Comparison of ENCODE assay signal across 8 cellular contexts in the genomic region with DNA sequence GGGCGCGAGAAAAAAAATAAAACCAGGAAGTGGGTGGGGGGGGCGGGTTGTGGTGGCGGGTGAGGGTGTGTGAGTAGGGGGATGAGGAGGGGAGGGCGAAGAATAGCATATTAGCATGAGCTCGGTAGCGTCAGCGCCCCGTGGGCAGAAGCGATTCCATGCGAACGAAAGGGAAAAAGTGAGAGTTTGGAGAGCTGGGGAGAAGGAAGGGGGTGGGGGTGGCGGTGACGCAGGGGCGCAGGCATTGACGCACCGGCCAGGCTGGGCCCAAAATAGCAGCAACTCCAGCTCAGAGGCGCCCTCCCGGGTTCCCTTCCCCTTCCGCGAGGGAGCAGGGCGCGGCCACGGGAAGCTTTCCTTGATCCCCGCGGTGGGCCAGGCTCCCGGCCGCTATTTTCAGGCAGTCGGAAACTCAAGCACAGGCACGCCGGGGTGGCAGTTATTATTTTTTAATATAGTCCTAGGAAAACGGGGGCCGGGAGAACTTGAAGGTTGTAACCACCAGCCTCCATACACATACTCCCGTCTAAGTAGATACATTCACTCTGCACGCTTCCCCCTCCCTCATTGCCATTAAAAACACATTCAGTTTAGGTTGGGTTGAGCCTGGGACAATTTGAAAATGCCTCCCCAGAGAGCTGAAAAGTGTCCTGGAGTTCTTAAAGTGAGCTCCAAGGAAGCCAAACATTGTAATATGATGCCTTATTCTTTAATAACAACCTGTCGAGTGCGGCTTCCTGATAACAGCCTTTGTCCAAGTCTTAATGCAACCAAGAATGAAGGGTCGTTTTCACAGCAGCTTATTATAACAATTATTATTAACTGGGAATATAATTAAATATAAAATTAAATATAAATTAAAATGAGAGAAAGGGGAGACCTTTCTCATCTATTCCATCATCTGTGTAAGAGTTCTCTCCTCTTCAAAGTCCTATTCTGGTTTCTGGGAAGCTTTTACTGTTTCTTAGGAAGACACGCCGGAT. TPM values are rescaled to one million over a fixed set of nuclear protein-coding genes. Genes with fewer than 3 reads are reported as not detected.
A peak's percentile ranks its signal among the peaks of the same experiment; 100 is the strongest.
DNase-seq lines count a peak whose midpoint lies in the region; ATAC-seq and TF ChIP-seq lines count a peak whose summit lies in the region.

No MANE protein-coding gene starts in this region.

- no peaks in the 10 kb centered on the region for H3K36me3 Mint-ChIP-seq in chondrocyte (ENCODE audit: low read depth)

- peak overlapping the region; percentile 98 for H3K27ac Mint-ChIP-seq in chondrocyte (ENCODE audit: unreplicated experiment)

- in situ Hi-C loops in GM13977 (cut with MboI; ENCODE audit: low pct_unique_long_range_greater_than_20kb, low sequenced_read_pairs, unreplicated experiment), result loop anchor here (10.0 kb wide), 1 partner anchor 250 kb away; no protein-coding TSS in a partner anchor

- H3K27me3 ChIP-seq in layer of hippocampus (ENCODE audit: control insufficient read depth, insufficient read depth, low read length), result no peaks in the 10 kb centered on the region

- TF ChIP-seq CTCF in GM13977 (IDR thresholded peaks at IDR 0.05; ENCODE audit: extremely low read depth, insufficient read depth, missing control alignments) (peak; percentile 38), chondrocyte (IDR thresholded peaks at IDR 0.05) (peak; percentile 50)

- peaks cover 12% of the 10 kb centered on the region for H3K27me3 Mint-ChIP-seq in chondrocyte (ENCODE audit: low read depth)

- DNase-seq in GM13977 (ENCODE audit: low spot score), result peak; percentile 62
- DNase-seq in NCI-H2227 (lab: John Stamatoyannopoulos, UW; ENCODE audit: unreplicated experiment), result peak; percentile 91
- DNase-seq in activated CD4-positive, alpha-beta T cell treated with anti-CD3 and anti-CD28 coated beads for 24 hours (ENCODE audit: low read depth in 2 of 2), result peak; percentile 70 to 79
- peak; percentile 84 for DNase-seq in chondrocyte (ENCODE audit: low spot score)
- peak in 3 of 4 experiments; percentile 63 to 83 (median 72) for DNase-seq in stimulated activated CD4-positive, alpha-beta T cell treated with anti-CD3 and anti-CD28 coated beads, Interleukin-1b, Interleukin-23, amount 100 ng/mL, for 24 hours (ENCODE audit: low read depth in 4 of 4, low spot score in 1 of 4)
- DNase-seq in SK-N-DZ (ENCODE audit: low spot score), result no peak

- peak overlapping the region; percentile 97 for H3K27ac ChIP-seq in layer of hippocampus (ENCODE audit: low read depth, low read length)

- H3K9me3 Mint-ChIP-seq in chondrocyte (ENCODE audit: low read depth), result no peaks in the 10 kb centered on the region

- ATAC-seq in HG02973 (IDR thresholded peaks at IDR 0.05; ENCODE audit: unreplicated experiment), result peak; percentile 13

- H3K4me1 Mint-ChIP-seq in chondrocyte (ENCODE audit: low read depth), result peaks cover 32% of the 10 kb centered on the region

- peak overlapping the region; percentile 94 for H3K4me3 Mint-ChIP-seq in chondrocyte (ENCODE audit: unreplicated experiment)

RNA-seq across cellular contexts. Expression of a gene that starts 2.3 kb away (rescaled TPM):
- total RNA-seq in chondrocyte, result 1.2 TPM in 3 replicates
- 0.13 and 0.28 TPM in 2 replicates for polyA plus RNA-seq in SK-N-DZ (2014; cell fraction: cytosol; rRNA removed)
- polyA plus RNA-seq in SK-N-DZ (2014; cell fraction: nucleus; rRNA removed), result 0.21 TPM in 1 of 2 replicates, not detected in the other
